Comparison of ENCODE assay signal across 1 cellular context in genomic region chr5:133368009-133368408, GRCh38.
TF ChIP-seq lines count a peak whose summit lies in the region.

No MANE protein-coding gene starts in this region.

TF ChIP-seq in H1, 55 proteins besides CTCF, POLR2A, EP300 and RAD21 (continued from another document):
- TF ChIP-seq CHD7 (IDR thresholded peaks at IDR 0.05; ENCODE audit: insufficient replicate concordance, low read length) (no peak), RNF2 (IDR thresholded peaks at IDR 0.05; ENCODE audit: borderline replicate concordance, low read depth, low read length, missing control alignments, poor library complexity, severe bottlenecking) (no peak), FOSL1 (IDR thresholded peaks at IDR 0.05; ENCODE audit: insufficient read depth, low read depth, low read length) (no peak), PHF8 (conservative IDR thresholded peaks at IDR 0.05; ENCODE audit: low read depth, low read length) (no peak), CHD1 (IDR thresholded peaks at IDR 0.05; ENCODE audit: low read depth, low read length) (no peak), HDAC2 (IDR thresholded peaks at IDR 0.05; ENCODE audit: borderline replicate concordance in 1 of 2, low read depth in 2 of 2, low read length in 2 of 2) (no peak), MAFK (IDR thresholded peaks at IDR 0.05; ENCODE audit: low read depth, low read length) (no peak), TEAD4 (IDR thresholded peaks at IDR 0.05; ENCODE audit: low read depth, low read length) (no peak), ASH2L (IDR thresholded peaks at IDR 0.05; ENCODE audit: low read length) (no peak), RXRA (IDR thresholded peaks at IDR 0.05; ENCODE audit: insufficient read depth, low read depth, low read length) (no peak), GTF2F1 (IDR thresholded peaks at IDR 0.05; ENCODE audit: borderline replicate concordance, low read depth, low read length) (no peak), JUND (IDR thresholded peaks at IDR 0.05; ENCODE audit: low read length) (no peak)
